ENCODE assay signal across 1 cellular context in the genomic region with DNA sequence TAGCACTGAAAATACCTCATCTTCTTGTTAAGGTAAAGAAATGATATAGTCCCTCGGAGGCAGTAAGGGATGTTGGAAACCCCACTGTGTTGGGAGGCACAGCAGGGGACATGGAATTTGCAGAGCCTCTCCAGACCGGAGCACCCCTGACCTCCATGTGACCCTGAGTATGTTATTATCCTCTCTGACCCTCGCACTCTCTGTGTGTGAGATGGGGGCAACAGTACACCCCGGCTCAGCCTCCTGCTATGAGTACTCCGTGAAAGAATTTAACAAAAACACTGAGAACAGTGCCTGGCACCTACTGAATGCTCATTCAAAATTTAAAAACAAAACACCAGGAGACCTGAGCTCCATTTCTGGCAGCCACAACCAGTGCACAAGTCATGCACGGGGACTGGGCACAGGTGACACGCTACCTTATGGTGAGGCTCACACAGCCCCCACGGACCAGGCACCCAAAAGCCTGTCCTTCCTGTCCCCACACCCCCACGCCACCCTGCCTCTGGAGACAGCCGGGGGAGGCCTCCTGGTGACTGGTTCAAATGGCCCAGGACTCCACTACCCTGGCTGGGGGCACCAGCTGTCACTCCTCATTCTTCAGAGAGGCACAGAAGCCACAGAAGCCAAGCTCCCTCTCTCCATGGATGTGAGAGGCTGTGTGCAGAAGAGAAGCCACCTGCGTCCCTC.
TF ChIP-seq lines count a peak whose summit lies in the region.

No MANE protein-coding gene starts in this region.

TF ChIP-seq in IMR-90, 13 proteins besides CTCF, POLR2A, EP300 and RAD21:
- no peak for TF ChIP-seq CHD1 (IDR thresholded peaks at IDR 0.05; ENCODE audit: low read depth, low read length)
- no peak for TF ChIP-seq MAZ (IDR thresholded peaks at IDR 0.05; ENCODE audit: borderline replicate concordance, low read depth, low read length)
- TF ChIP-seq RCOR1 (IDR thresholded peaks at IDR 0.05; ENCODE audit: insufficient replicate concordance, low read length) = no peak
- no peak for TF ChIP-seq FOS (IDR thresholded peaks at IDR 0.05; ENCODE audit: low read depth, low read length)
- TF ChIP-seq MXI1 (IDR thresholded peaks at IDR 0.05; ENCODE audit: borderline replicate concordance, low read depth, low read length) = no peak
- TF ChIP-seq SMC3 (IDR thresholded peaks at IDR 0.05; ENCODE audit: low read depth, low read length) = no peak
- TF ChIP-seq, protein P1, sequence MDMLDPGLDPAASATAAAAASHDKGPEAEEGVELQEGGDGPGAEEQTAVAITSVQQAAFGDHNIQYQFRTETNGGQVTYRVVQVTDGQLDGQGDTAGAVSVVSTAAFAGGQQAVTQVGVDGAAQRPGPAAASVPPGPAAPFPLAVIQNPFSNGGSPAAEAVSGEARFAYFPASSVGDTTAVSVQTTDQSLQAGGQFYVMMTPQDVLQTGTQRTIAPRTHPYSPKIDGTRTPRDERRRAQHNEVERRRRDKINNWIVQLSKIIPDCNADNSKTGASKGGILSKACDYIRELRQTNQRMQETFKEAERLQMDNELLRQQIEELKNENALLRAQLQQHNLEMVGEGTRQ (IDR thresholded peaks at IDR 0.05; ENCODE audit: low read depth, low read length) = no peak
- no peak for TF ChIP-seq BHLHE40 (IDR thresholded peaks at IDR 0.05; ENCODE audit: low read depth, low read length)
- TF ChIP-seq NFE2L2 (IDR thresholded peaks at IDR 0.05; ENCODE audit: low read depth, low read length) = no peak
- TF ChIP-seq CEBPB (IDR thresholded peaks at IDR 0.05; ENCODE audit: low read depth, low read length) = no peak
- no peak for TF ChIP-seq RFX5 (IDR thresholded peaks at IDR 0.05; ENCODE audit: low read depth, low read length)
- no peak for TF ChIP-seq MAFK (IDR thresholded peaks at IDR 0.05; ENCODE audit: low read depth, low read length)
